In the genomic region with DNA sequence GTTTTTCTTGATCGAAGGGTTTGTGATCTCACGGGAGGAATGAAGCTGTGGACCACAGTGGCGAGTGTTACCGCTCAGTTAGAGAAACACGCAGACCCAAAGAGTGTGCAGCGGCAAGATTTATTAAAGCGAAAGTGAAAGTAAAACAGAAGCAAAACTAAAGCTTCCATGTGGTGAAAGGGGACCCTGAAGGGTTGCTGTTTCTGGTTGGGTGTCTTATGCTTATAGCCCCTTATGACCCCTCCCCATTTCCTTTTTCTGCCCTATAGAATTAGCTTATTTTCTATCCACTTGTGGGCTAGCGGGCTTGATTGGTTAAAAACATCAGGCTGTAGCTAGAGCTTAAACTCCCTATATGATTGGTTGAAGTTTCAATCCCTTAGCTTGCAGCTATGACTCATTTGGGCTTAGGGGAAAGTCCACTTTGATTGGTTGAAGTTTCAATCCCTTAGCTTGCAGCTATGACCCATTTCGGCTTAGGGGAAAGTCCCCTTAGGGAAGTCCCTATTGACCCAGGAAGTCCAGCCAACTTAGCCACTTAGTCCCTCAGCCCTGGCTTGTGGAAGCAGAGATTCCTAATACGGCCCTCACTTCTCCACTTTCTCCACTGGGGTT, we compare ENCODE assay signal across 29 cellular contexts.
DNase-seq lines count a peak whose midpoint lies in the region; ATAC-seq, FAIRE-seq and TF ChIP-seq lines count a peak whose summit lies in the region.
"Had no signal": no experiment of that assay in that cellular context is flagged by ENCODE, and none has a peak within 500 bp of the region (broad histone marks: within the 10 kb centered on the region; RNA-seq: fewer than 3 reads in every experiment).

No MANE protein-coding gene starts in this region.

- no peak overlapping the region for H2AFZ ChIP-seq in HCT116 (ENCODE audit: low read depth, low read length, poor library complexity, severe bottlenecking)
- H2AFZ ChIP-seq in OCI-LY1 (ENCODE audit: low read length) = no peak overlapping the region
- H2AFZ ChIP-seq in GM12878 (ENCODE audit: control insufficient read depth, low read depth, low read length) = no peak overlapping the region

- in situ Hi-C loops in GM12878 (cut with MboI) = no loop called here

- no peaks in the 10 kb centered on the region for H4K20me1 ChIP-seq in HCT116 (ENCODE audit: insufficient read depth)
- no peaks in the 10 kb centered on the region for H4K20me1 ChIP-seq in OCI-LY1 (ENCODE audit: insufficient read depth, low read length)
- no peaks in the 10 kb centered on the region for H4K20me1 ChIP-seq in GM12878 (ENCODE audit: control insufficient read depth, insufficient read depth)

- SMC1A ChIA-PET in GM12878 (lab: Charles Lee; ENCODE audit: uncharacterized antibody, unreplicated experiment) = interaction anchor here (1.0 to 1.3 kb wide), 2 partner anchors 14 to 22 kb away, joined by 3 read pairs; no protein-coding TSS in a partner anchor

- WGBS in GM12878 (ENCODE audit: insufficient coverage, insufficient replicate concordance, low lambda C conversion rate, missing lambda C conversion rate) = 68% methylated on average over 10 of the region's 10 CpGs
- 99% methylated on average over 10 of the region's 10 CpGs for WGBS in prostate gland

- intact Hi-C loops in Caco-2 (cut with micrococcal nuclease; ENCODE audit: unreplicated experiment) (no loop called here), HCT116 (cut with micrococcal nuclease) (no loop called here), GM12878 (cut with micrococcal nuclease; ENCODE audit: unreplicated experiment) (no loop called here), prostate gland (cut with DNase I) (no loop called here)

- H3K9me2 ChIP-seq in HCT116 (ENCODE audit: insufficient read depth) (no peaks in the 10 kb centered on the region), OCI-LY1 (ENCODE audit: low read depth, low read length) (no peaks in the 10 kb centered on the region)

- no peaks in the 10 kb centered on the region for H3K9me3 Mint-ChIP-seq in Caco-2 (ENCODE audit: unreplicated experiment)

- no peak overlapping the region for H3K27ac Mint-ChIP-seq in Caco-2 (ENCODE audit: unreplicated experiment)
- H3K27ac Mint-ChIP-seq: activated CD8-positive, alpha-beta T cell treated with anti-CD3 and anti-CD28 coated beads for 36 hours; activated naive CD4-positive, alpha-beta T cell treated with anti-CD3 and anti-CD28 coated beads, Interleukin-2, amount 50 U/mL, for 24 hours; activated T-cell treated with anti-CD3 and anti-CD28 coated beads, Interleukin-2, amount 50 U/mL, for 72 hours; B cell; naive thymus-derived CD8-positive, alpha-beta T cell; stimulated activated naive CD8-positive, alpha-beta T cell treated with anti-CD3 and anti-CD28 coated beads, Interleukin-15, Interleukin-2, amounts not matched to agents 100 ng/mL and 50 ng/mL, for 24 hours had no signal

- no peak for DNase-seq in Caco-2
- DNase-seq in HCT116 (ENCODE audit: low read depth, low spot score) = no peak
- peak; percentile 8 for DNase-seq in GM12878 (ENCODE audit: low read depth, low spot score)
- DNase-seq in NCI-H1694 treated with DMSO at 0.1 percent for 48 hours (lab: John Stamatoyannopoulos, UW) = no peak
- DNase-seq in prostate gland (ENCODE audit: low spot score) = no peak
- DNase-seq: activated CD4-positive, CD25-positive, alpha-beta regulatory T cell; activated CD8-positive, alpha-beta T cell treated with anti-CD3 and anti-CD28 coated beads for 36 hours; activated T-cell treated with anti-CD3 and anti-CD28 coated beads, Interleukin-2, amount 50 U/mL, for 72 hours; cerebellar nuclear complex; GF-D8; left cardiac atrium; mesendoderm; naive thymus-derived CD8-positive, alpha-beta T cell; NCI-H1694; NCI-H446; pancreas; SHP77; sigmoid colon; stimulated activated CD4-positive, alpha-beta T cell treated with anti-CD3 and anti-CD28 coated beads, Interleukin-2, amount 100 ng/mL, for 24 hours had no signal

- no peaks in the 10 kb centered on the region for H3F3A ChIP-seq in OCI-LY1 (ENCODE audit: insufficient read depth, low read length)

- TF ChIP-seq POLR2A in HCT116 (IDR thresholded peaks at IDR 0.05; ENCODE audit: borderline replicate concordance, extremely low read depth, insufficient read depth, insufficient read length) (no peak), GM12878 (IDR thresholded peaks at IDR 0.05; ENCODE audit: low read depth, low read length) (no peak), prostate gland (IDR thresholded peaks at IDR 0.05) (no peak)

- ATAC-seq in HCT116 (no peak), GM12878 (peak; percentile 37), GM18907 (IDR thresholded peaks at IDR 0.05; ENCODE audit: unreplicated experiment) (no peak), GM21576 (IDR thresholded peaks at IDR 0.05; ENCODE audit: unreplicated experiment) (no peak)
- ATAC-seq: activated CD8-positive, alpha-beta T cell treated with anti-CD3 and anti-CD28 coated beads for 36 hours; activated T-cell treated with anti-CD3 and anti-CD28 coated beads, Interleukin-2, amount 50 U/mL, for 72 hours; esophagus mucosa; gastroesophageal sphincter; left cardiac atrium; naive thymus-derived CD8-positive, alpha-beta T cell; pancreas had no signal

- H3K9me3 ChIP-seq in Caco-2 = no peaks in the 10 kb centered on the region
- H3K9me3 ChIP-seq in HCT116 (ENCODE audit: control insufficient read depth in 1 of 2, insufficient read depth in 1 of 2, low read depth in 1 of 2, low read length in 2 of 2) = no peaks in the 10 kb centered on the region
- no peaks in the 10 kb centered on the region for H3K9me3 ChIP-seq in OCI-LY1 (ENCODE audit: low read length)
- H3K9me3 ChIP-seq in GM12878 (replicated peaks; ENCODE audit: control insufficient read depth, insufficient read depth, low read length) = no peaks in the 10 kb centered on the region; the same call in 1 of the 3 replicates
- no peaks in the 10 kb centered on the region for H3K9me3 ChIP-seq in prostate gland
- H3K9me3 ChIP-seq: ascending aorta, gastroesophageal sphincter, pancreas, sigmoid colon had no signal

- RAD21 ChIA-PET in HCT116 (lab: Charles Lee; ENCODE audit: low non-redundant PET in 1 of 2, low total read pairs in 2 of 2, uncharacterized antibody in 2 of 2, unreplicated experiment in 2 of 2) = no interaction called here
- RAD21 ChIA-PET in GM12878 (lab: Charles Lee; ENCODE audit: unreplicated experiment) = interaction anchor here (0.7 kb wide), 1 partner anchor 85 kb away, joined by 3 read pairs; no protein-coding TSS in a partner anchor

- TF ChIP-seq EP300 in GM12878 (IDR thresholded peaks at IDR 0.05; ENCODE audit: borderline replicate concordance in 1 of 2, control insufficient read depth in 1 of 2, low read depth in 2 of 2, low read length in 2 of 2) = no peak

- CTCF ChIA-PET in Caco-2 (lab: Charles Lee) = no interaction called here
- CTCF ChIA-PET in HCT116 (lab: Charles Lee) = no interaction called here
- CTCF ChIA-PET in GM12878 (lab: Yijun Ruan, JAX) = no interaction called here

- no peaks in the 10 kb centered on the region for H3K4me1 Mint-ChIP-seq in Caco-2 (ENCODE audit: low read depth, unreplicated experiment)
- H3K4me1 Mint-ChIP-seq: B cell had no signal

- POLR2A ChIA-PET in Caco-2 (lab: Charles Lee) = no interaction called here
- POLR2A ChIA-PET in HCT116 (lab: Charles Lee) = no interaction called here
- POLR2A ChIA-PET in GM12878 (lab: Charles Lee) = no interaction called here

- H3K27me3 ChIP-seq in Caco-2 (replicated peaks; ENCODE audit: control insufficient read depth, insufficient read depth, low read length) (no peaks in the 10 kb centered on the region), HCT116 (ENCODE audit: insufficient read depth, low read length) (no peaks in the 10 kb centered on the region), OCI-LY1 (ENCODE audit: insufficient read depth, low read length) (no peaks in the 10 kb centered on the region), GM12878 (replicated peaks in 1 of 2; ENCODE audit: control insufficient read depth in 2 of 2, insufficient read depth in 2 of 2, low read length in 1 of 2) (no peaks in the 10 kb centered on the region), prostate gland (replicated peaks; ENCODE audit: insufficient read depth) (no peaks in the 10 kb centered on the region)
- H3K27me3 ChIP-seq: ascending aorta, gastroesophageal sphincter, pancreas, sigmoid colon, tibial nerve had no signal

- H3K27me3 Mint-ChIP-seq in Caco-2 (ENCODE audit: insufficient read depth, unreplicated experiment) = no peaks in the 10 kb centered on the region
- H3K27me3 Mint-ChIP-seq: activated CD8-positive, alpha-beta T cell treated with anti-CD3 and anti-CD28 coated beads for 36 hours; activated naive CD4-positive, alpha-beta T cell treated with anti-CD3 and anti-CD28 coated beads, Interleukin-2, amount 50 U/mL, for 24 hours; B cell; stimulated activated naive CD8-positive, alpha-beta T cell treated with anti-CD3 and anti-CD28 coated beads, Interleukin-15, Interleukin-2, amounts not matched to agents 100 ng/mL and 50 ng/mL, for 24 hours had no signal

- H3K9ac ChIP-seq in HCT116 (ENCODE audit: low read length) (no peak overlapping the region), OCI-LY1 (ENCODE audit: low read length) (no peak overlapping the region), GM12878 (ENCODE audit: control insufficient read depth, insufficient read depth, low read length) (no peak overlapping the region)

- H3K36me3 Mint-ChIP-seq in Caco-2 (ENCODE audit: insufficient read depth, unreplicated experiment) = no peaks in the 10 kb centered on the region
- H3K36me3 Mint-ChIP-seq: activated naive CD4-positive, alpha-beta T cell treated with anti-CD3 and anti-CD28 coated beads, Interleukin-2, amount 50 U/mL, for 24 hours; naive thymus-derived CD8-positive, alpha-beta T cell had no signal

- H3K4me3 ChIP-seq in Caco-2 (ENCODE audit: low read depth, low read length) (no peak overlapping the region), HCT116 (replicated peaks in 1 of 2; ENCODE audit: low read depth in 1 of 2, low read length in 2 of 2) (no peak overlapping the region), OCI-LY1 (ENCODE audit: low read depth, low read length, poor library complexity, severe bottlenecking) (peak overlapping the region; percentile 34), GM12878 (no peak overlapping the region), prostate gland (no peak overlapping the region)
- H3K4me3 ChIP-seq: ascending aorta, gastroesophageal sphincter, pancreas, sigmoid colon, tibial nerve had no signal

- H3K4me3 Mint-ChIP-seq in Caco-2 (ENCODE audit: unreplicated experiment) = peak overlapping the region; percentile 27
- H3K4me3 Mint-ChIP-seq: activated CD8-positive, alpha-beta T cell treated with anti-CD3 and anti-CD28 coated beads for 36 hours; activated naive CD4-positive, alpha-beta T cell treated with anti-CD3 and anti-CD28 coated beads, Interleukin-2, amount 50 U/mL, for 24 hours; activated T-cell treated with anti-CD3 and anti-CD28 coated beads, Interleukin-2, amount 50 U/mL, for 72 hours; B cell; stimulated activated naive CD8-positive, alpha-beta T cell treated with anti-CD3 and anti-CD28 coated beads, Interleukin-15, Interleukin-2, amounts not matched to agents 100 ng/mL and 50 ng/mL, for 24 hours had no signal

- H3K79me2 ChIP-seq in HCT116 (ENCODE audit: insufficient read depth, low read length) (no peaks in the 10 kb centered on the region), OCI-LY1 (ENCODE audit: insufficient read depth, low read length) (no peaks in the 10 kb centered on the region), GM12878 (ENCODE audit: control insufficient read depth, insufficient read depth, low read length) (no peaks in the 10 kb centered on the region)

- H3K4me2 ChIP-seq in HCT116 (ENCODE audit: low read length) (peak overlapping the region; percentile 25), OCI-LY1 (ENCODE audit: low read length) (peak overlapping the region; percentile 41), GM12878 (ENCODE audit: control insufficient read depth, insufficient read depth) (no peak overlapping the region)

- TF ChIP-seq RAD21 in HCT116 (IDR thresholded peaks at IDR 0.05; ENCODE audit: low read depth) (no peak), GM12878 (IDR thresholded peaks at IDR 0.05; ENCODE audit: insufficient read depth, low read depth, low read length) (no peak)

- no peak for FAIRE-seq in GM12878 (lab: Jason Lieb, UNC)
- FAIRE-seq: pancreas had no signal

- H3K27ac ChIP-seq in HCT116 (ENCODE audit: low read depth, low read length) (no peak overlapping the region), OCI-LY1 (ENCODE audit: low read depth, low read length, poor library complexity, severe bottlenecking) (no peak overlapping the region), GM12878 (ENCODE audit: control insufficient read depth, insufficient read depth) (no peak overlapping the region), prostate gland (no peak overlapping the region)
- H3K27ac ChIP-seq: ascending aorta, gastroesophageal sphincter, pancreas, sigmoid colon, tibial nerve had no signal

- no peak for TF ChIP-seq CTCF in Caco-2 (IDR thresholded peaks at IDR 0.05; ENCODE audit: insufficient read depth in 1 of 2, low read depth in 1 of 2, low read length in 1 of 2, severe bottlenecking in 1 of 2, unreplicated experiment in 1 of 2)
- no peak for TF ChIP-seq CTCF in HCT116 (IDR thresholded peaks at IDR 0.05 in 2 of 3, conservative IDR thresholded peaks at IDR 0.05 in 1 of 3; ENCODE audit: borderline replicate concordance in 1 of 3, insufficient read depth in 1 of 3, low read depth in 2 of 3, low read length in 2 of 3)
- no peak for TF ChIP-seq CTCF in OCI-LY1 (IDR thresholded peaks at IDR 0.05; ENCODE audit: low read length)
- no peak for TF ChIP-seq CTCF in GM12878 (IDR thresholded peaks at IDR 0.05 in 2 of 3, conservative IDR thresholded peaks at IDR 0.05 in 1 of 3; ENCODE audit: control insufficient read depth in 2 of 3, extremely low read depth in 1 of 3, insufficient read depth in 1 of 3, low read depth in 3 of 3, low read length in 3 of 3)
- no peak for TF ChIP-seq CTCF in prostate gland (IDR thresholded peaks at IDR 0.05)

- H3K4me1 ChIP-seq in Caco-2 (no peaks in the 10 kb centered on the region), HCT116 (ENCODE audit: control insufficient read depth in 1 of 2, insufficient read depth in 2 of 2, low read length in 2 of 2) (no peaks in the 10 kb centered on the region), OCI-LY1 (ENCODE audit: insufficient read depth, low read length, severe bottlenecking) (no peaks in the 10 kb centered on the region), GM12878 (ENCODE audit: control insufficient read depth, insufficient read depth, low read length) (no peaks in the 10 kb centered on the region), prostate gland (replicated peaks) (no peaks in the 10 kb centered on the region)
- H3K4me1 ChIP-seq: ascending aorta, gastroesophageal sphincter, pancreas, sigmoid colon, tibial nerve had no signal

- no TSS peak for BruUV-seq in Caco-2 (replicated peaks; lab: Mats Ljungman, UMichigan)
- BruUV-seq in HCT116 (replicated peaks; lab: Mats Ljungman, UMichigan) = no TSS peak
- no TSS peak for BruUV-seq in GM12878 (replicated peaks; lab: Mats Ljungman, UMichigan)

- H3K36me3 ChIP-seq in Caco-2 (ENCODE audit: control insufficient read depth, insufficient read depth, low read length) = no peaks in the 10 kb centered on the region
- no peaks in the 10 kb centered on the region for H3K36me3 ChIP-seq in HCT116 (ENCODE audit: control insufficient read depth in 1 of 2, insufficient read depth in 2 of 2, low read length in 2 of 2)
- H3K36me3 ChIP-seq in OCI-LY1 (ENCODE audit: insufficient read depth, low read length) = no peaks in the 10 kb centered on the region
- H3K36me3 ChIP-seq in GM12878 (ENCODE audit: control insufficient read depth in 2 of 2, insufficient read depth in 2 of 2, low read length in 1 of 2) = no peaks in the 10 kb centered on the region
- no peaks in the 10 kb centered on the region for H3K36me3 ChIP-seq in prostate gland
- H3K36me3 ChIP-seq: ascending aorta, gastroesophageal sphincter, pancreas, sigmoid colon, tibial nerve had no signal
